In the genomic region with DNA sequence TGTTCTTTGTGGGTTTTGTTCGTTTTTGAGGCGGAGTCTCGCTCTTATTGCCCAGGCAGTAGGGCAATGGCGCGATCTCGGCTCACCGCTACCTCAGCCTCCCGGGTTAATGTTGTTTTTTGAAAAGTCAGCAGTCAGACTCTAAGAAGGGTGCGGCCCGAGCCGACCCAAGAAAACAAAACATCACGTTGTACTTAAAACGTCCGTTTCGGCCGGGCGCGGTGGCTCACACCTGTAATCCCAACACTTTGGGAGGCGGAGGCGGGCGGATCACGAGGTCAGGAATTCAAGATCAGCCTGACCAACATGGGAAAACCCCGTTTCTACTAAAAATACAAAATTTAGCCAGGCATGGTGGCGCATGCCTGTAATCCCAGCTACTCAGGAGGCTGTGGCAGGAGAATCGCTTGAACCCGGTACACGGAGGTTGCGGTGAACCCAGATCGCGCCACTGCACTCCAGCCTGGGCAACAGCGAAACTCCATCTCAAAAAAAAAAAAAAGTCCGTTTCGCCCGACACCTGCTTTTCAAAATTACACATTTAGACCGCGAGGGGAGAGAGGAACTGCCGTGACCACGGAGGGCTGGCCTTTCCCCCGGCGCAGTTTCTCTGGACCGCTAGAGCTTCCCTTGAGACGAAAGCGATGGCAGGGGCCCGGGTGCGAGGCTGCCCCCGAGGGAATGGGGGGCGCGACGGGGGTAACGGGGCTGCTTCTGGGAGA, we compare ENCODE assay signal across 9 cellular contexts. TPM values are rescaled to one million over a fixed set of nuclear protein-coding genes. Genes with fewer than 3 reads are reported as not detected.
DNase-seq lines count a peak whose midpoint lies in the region; FAIRE-seq and TF ChIP-seq lines count a peak whose summit lies in the region.
"Had no signal": no experiment of that assay in that cellular context is flagged by ENCODE, and none has a peak within 500 bp of the region (broad histone marks: within the 10 kb centered on the region; RNA-seq: fewer than 3 reads in every experiment).

No MANE protein-coding gene starts in this region.

- H3K14ac ChIP-seq in H9 (ENCODE audit: insufficient read depth, low read length): peak overlapping the region; percentile 26; the same call in 1 of the 2 replicates

- intact Hi-C loops in tibial artery (cut with DNase I; ENCODE audit: low total_unique reads): loop anchor here (1.0 to 5.0 kb wide), 3 partner anchors 33 to 373 kb away; a partner anchor contains a TSS

- no peak overlapping the region for H3K56ac ChIP-seq in H9 (ENCODE audit: insufficient read length, low read depth, low read length)

- peaks cover 6% of the 10 kb centered on the region for H3K27me3 Mint-ChIP-seq in H9 (ENCODE audit: low read depth)

- H3K4me3 ChIP-seq in Loucy (ENCODE audit: low read length, poor library complexity, severe bottlenecking): peak overlapping the region; percentile 92
- H3K4me3 ChIP-seq in endocrine pancreas (ENCODE audit: control insufficient read depth, insufficient read depth, low read length): peak overlapping the region; percentile 80
- H3K4me3 ChIP-seq in mucosa of rectum (ENCODE audit: low read length in 2 of 2): peak overlapping the region; percentile 76 to 81
- H3K4me3 ChIP-seq in tibial artery: peak overlapping the region; percentile 61 to 78

- H3K4me2 ChIP-seq in H9 (ENCODE audit: insufficient read depth, insufficient read length, low read length) (peak overlapping the region; percentile 52), Loucy (ENCODE audit: low read depth, low read length, poor library complexity, severe bottlenecking) (peak overlapping the region; percentile 82)

- H4K5ac ChIP-seq in H9 (ENCODE audit: insufficient read length, low read depth, low read length): no peak overlapping the region

- no peak overlapping the region for H2BK15ac ChIP-seq in H9 (ENCODE audit: low read depth, low read length)

- H3K18ac ChIP-seq in H9 (ENCODE audit: insufficient read length, low read depth, low read length): peak overlapping the region; percentile 68

- H3K27ac Mint-ChIP-seq in H9: peak overlapping the region in 1 of 3 experiments; percentile 92; a peak in 3 of 7 replicates

- no peaks in the 10 kb centered on the region; a peak in 1 of 5 replicates for H3K9me3 Mint-ChIP-seq in H9

- H3K4me1 Mint-ChIP-seq in H9: peaks cover 25 to 28% of the 10 kb centered on the region in 2 experiments

- peaks cover 0 to 6% (median 3%) of the 10 kb centered on the region in 3 experiments; a peak in 4 of 7 replicates for H3K36me3 Mint-ChIP-seq in H9 (ENCODE audit: insufficient read depth in 1 of 3, low read depth in 3 of 3)

- no peaks in the 10 kb centered on the region; the same call in 1 of the 2 replicates for H3K27me3 ChIP-seq in H9 (ENCODE audit: insufficient read depth, low read length)
- H3K27me3 ChIP-seq in Loucy (ENCODE audit: insufficient read depth, low read length, poor library complexity, severe bottlenecking): no peaks in the 10 kb centered on the region
- no peaks in the 10 kb centered on the region for H3K27me3 ChIP-seq in endocrine pancreas (ENCODE audit: control insufficient read depth, insufficient read depth, low read length)
- no peaks in the 10 kb centered on the region for H3K27me3 ChIP-seq in mucosa of rectum (ENCODE audit: control insufficient read depth in 2 of 2, insufficient read depth in 2 of 2, low read length in 2 of 2)
- no peaks in the 10 kb centered on the region for H3K27me3 ChIP-seq in tibial artery

- FAIRE-seq in GM12892 (lab: Jason Lieb, UNC): no peak
- FAIRE-seq: endometrium had no signal

- H3K79me1 ChIP-seq in H9 (ENCODE audit: insufficient read depth, low read depth, low read length, poor library complexity, severe bottlenecking): peaks cover 3% of the 10 kb centered on the region

- H3T11ph ChIP-seq in H9 (ENCODE audit: low read length): no peak overlapping the region

- peak overlapping the region; percentile 83 to 91 for H3K4me3 Mint-ChIP-seq in H9

- H3K4me1 ChIP-seq in H9 (ENCODE audit: insufficient read depth, low read length) (no peaks in the 10 kb centered on the region), Loucy (ENCODE audit: insufficient read depth, low read length, poor library complexity, severe bottlenecking) (peaks cover 37% of the 10 kb centered on the region), endocrine pancreas (ENCODE audit: control insufficient read depth, insufficient read depth, low read length) (no peaks in the 10 kb centered on the region), mucosa of rectum (ENCODE audit: control insufficient read depth in 2 of 2, insufficient read depth in 2 of 2, low read length in 2 of 2) (peaks cover 17 to 39% of the 10 kb centered on the region in 2 donors), tibial artery (peaks cover 0 to 46% (median 28%) of the 10 kb centered on the region in 4 donors)

- H4K91ac ChIP-seq in H9 (ENCODE audit: insufficient read length, low read depth, low read length): no peak overlapping the region

- no peak overlapping the region for H2BK20ac ChIP-seq in H9 (ENCODE audit: low read depth, low read length, poor library complexity, severe bottlenecking)

- WGBS in H9 (ENCODE audit: extremely low coverage, insufficient read length, low lambda C conversion rate): no CpG with 5 or more reads among the region's 50 CpGs

- no peak overlapping the region for H2BK120ac ChIP-seq in H9 (ENCODE audit: low read depth, low read length, poor library complexity, severe bottlenecking)

- peak; percentile 24; the same call in 1 of the 3 replicates for TF ChIP-seq CTCF in H9 (conservative IDR thresholded peaks at IDR 0.05)
- no peak for TF ChIP-seq CTCF in Loucy (conservative IDR thresholded peaks at IDR 0.05; ENCODE audit: low read length)
- TF ChIP-seq CTCF in tibial artery (IDR thresholded peaks at IDR 0.05): no peak

- H2BK12ac ChIP-seq in H9 (ENCODE audit: insufficient read length, low read depth, low read length): no peak overlapping the region

- no peak for TF ChIP-seq POLR2A in GM12892 (IDR thresholded peaks at IDR 0.05; ENCODE audit: low read depth, low read length)

- no peak overlapping the region for H2BK5ac ChIP-seq in H9 (ENCODE audit: insufficient read length, low read length)

- H2AK5ac ChIP-seq in H9 (ENCODE audit: insufficient read length, low read length): no peak overlapping the region

- no peak overlapping the region for H4K8ac ChIP-seq in H9 (replicated peaks; ENCODE audit: insufficient read length, low read depth, low read length)

- H3K79me2 ChIP-seq in H9 (ENCODE audit: insufficient read depth, low read length) (no peaks in the 10 kb centered on the region; the same call in 1 of the 2 replicates), Loucy (ENCODE audit: insufficient read depth, low read length) (peaks cover 48% of the 10 kb centered on the region)

- DNase-seq in GM12892 (ENCODE audit: insufficient read length) (peak; percentile 50), H9 (no peak), tibial artery (peak; percentile 46 to 69), NCI-H446 (lab: John Stamatoyannopoulos, UW) (no peak)
- peak; percentile 56 for DNase-seq in activated CD4-positive, alpha-beta T cell treated with anti-CD3 and anti-CD28 coated beads for 48 hours

- H3K9me2 ChIP-seq in Loucy (replicated peaks; ENCODE audit: low read depth, low read length): no peaks in the 10 kb centered on the region

- H3F3A ChIP-seq in Loucy (ENCODE audit: low read depth): no peaks in the 10 kb centered on the region

- no peak overlapping the region for H3K4ac ChIP-seq in H9 (ENCODE audit: low read depth, low read length)

- no peaks in the 10 kb centered on the region for H3K23me2 ChIP-seq in H9 (ENCODE audit: insufficient read length, low read depth, low read length, poor library complexity, severe bottlenecking)

- H3K9ac ChIP-seq in H9 (ENCODE audit: extremely low read depth, insufficient read length, low read length) (peak overlapping the region; percentile 64), Loucy (ENCODE audit: low read depth, low read length, poor library complexity, severe bottlenecking) (peak overlapping the region; percentile 74), endocrine pancreas (ENCODE audit: control insufficient read depth, insufficient read depth, low read length) (peak overlapping the region; percentile 76), mucosa of rectum (ENCODE audit: low read depth in 1 of 2, low read length in 2 of 2) (peak overlapping the region; percentile 20 to 93)

- H3K23ac ChIP-seq in H9 (ENCODE audit: insufficient read length, low read depth, low read length): no peak overlapping the region

- no peak overlapping the region for H2AFZ ChIP-seq in H9 (ENCODE audit: low read length)
- H2AFZ ChIP-seq in Loucy (ENCODE audit: low read length): peak overlapping the region; percentile 80

- H4K20me1 ChIP-seq in H9 (ENCODE audit: control insufficient read depth, insufficient read depth, insufficient read length) (no peaks in the 10 kb centered on the region), Loucy (ENCODE audit: insufficient read depth, low read length, poor library complexity, severe bottlenecking) (peaks cover 10% of the 10 kb centered on the region)

- H3K27ac ChIP-seq in H9 (ENCODE audit: insufficient read length, low read depth, low read length): no peak overlapping the region
- H3K27ac ChIP-seq in mucosa of rectum (ENCODE audit: low read depth in 2 of 2, low read length in 2 of 2): peak overlapping the region; percentile 84 to 85
- H3K27ac ChIP-seq in tibial artery: peak overlapping the region; percentile 86 to 89

- H3K9me3 ChIP-seq in H9 (ENCODE audit: control insufficient read depth, low read depth, low read length): no peaks in the 10 kb centered on the region
- no peaks in the 10 kb centered on the region for H3K9me3 ChIP-seq in Loucy (ENCODE audit: insufficient read depth, low read depth, low read length)
- H3K9me3 ChIP-seq in endocrine pancreas (ENCODE audit: control insufficient read depth, low read length): no peaks in the 10 kb centered on the region
- no peaks in the 10 kb centered on the region for H3K9me3 ChIP-seq in mucosa of rectum (ENCODE audit: control insufficient read depth in 2 of 2, low read length in 2 of 2)
- no peaks in the 10 kb centered on the region for H3K9me3 ChIP-seq in tibial artery

- no peaks in the 10 kb centered on the region for H3K36me3 ChIP-seq in Loucy (ENCODE audit: insufficient read depth, low read length)
- no peaks in the 10 kb centered on the region for H3K36me3 ChIP-seq in endocrine pancreas (ENCODE audit: control insufficient read depth, insufficient read depth, low read length)
- no peaks in the 10 kb centered on the region for H3K36me3 ChIP-seq in mucosa of rectum (ENCODE audit: control insufficient read depth in 2 of 2, insufficient read depth in 2 of 2, low read length in 2 of 2)
- H3K36me3 ChIP-seq in tibial artery: peaks cover 0 to 5% (median 0%) of the 10 kb centered on the region in 3 donors

RNA-seq across cellular contexts. Expression of a gene that starts 0.6 kb away (rescaled TPM):
- polyA plus RNA-seq in GM12892 (2012; ENCODE audit: missing spikeins): 175 TPM
- total RNA-seq in H9 (2021): 91.5 and 93.2 TPM in 2 replicates

RNA-seq across cellular contexts. Expression of a gene that starts 35.0 kb away (rescaled TPM):
- not detected for polyA plus RNA-seq in GM12892 (2012; ENCODE audit: missing spikeins)
- total RNA-seq in H9 (2021): not detected in 2 replicates

RNA-seq across cellular contexts. Expression of a gene that starts 38.7 kb away (rescaled TPM):
- 11.6 TPM for polyA plus RNA-seq in GM12892 (2012; ENCODE audit: missing spikeins)
- 18.9 and 20.2 TPM in 2 replicates for total RNA-seq in H9 (2021)

Comparison
In these comparisons a context has a peak if more than half of its experiments do, and no peak if none do; other contexts are left out.
1. DNase-seq: peak in GM12892 (single experiment), activated CD4-positive, alpha-beta T cell treated with anti-CD3 and anti-CD28 coated beads for 48 hours (single experiment) and tibial artery (2 of 2); none in H9 (single experiment) and NCI-H446 (0 of 2).
2. Peak in every context shown above with its lines, with median percentiles within 50 percentile points of each other: H3K9ac ChIP-seq and H3K4me3 ChIP-seq.